ENCODE assay signal across 17 cellular contexts in the genomic region with DNA sequence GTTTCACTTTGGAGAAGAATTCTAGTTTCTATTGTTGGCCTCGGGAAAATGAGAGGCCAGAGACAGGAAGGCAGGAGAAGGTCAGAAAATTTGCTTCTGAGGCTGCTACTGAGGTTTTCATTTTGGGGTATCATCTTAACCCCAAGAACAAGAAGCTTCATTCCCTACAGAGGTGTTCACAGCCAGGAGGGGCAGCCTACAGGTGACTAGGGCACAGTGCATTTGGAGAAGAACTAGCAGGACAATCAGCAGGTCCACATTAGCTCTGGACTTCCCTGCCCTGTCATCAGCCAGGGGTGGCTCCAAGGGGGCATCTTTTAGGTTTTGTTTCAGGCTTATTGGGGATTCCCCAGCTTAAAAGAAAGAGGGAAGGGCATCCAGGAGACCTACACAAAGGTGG. TPM values are rescaled to one million over a fixed set of nuclear protein-coding genes. Genes with fewer than 3 reads are reported as not detected.
DNase-seq lines count a peak whose midpoint lies in the region; ATAC-seq and TF ChIP-seq lines count a peak whose summit lies in the region.
"Had no signal": no experiment of that assay in that cellular context is flagged by ENCODE, and none has a peak within 500 bp of the region (broad histone marks: within the 10 kb centered on the region; RNA-seq: fewer than 3 reads in every experiment).

No MANE protein-coding gene starts in this region.

- POLR2A ChIA-PET in WTC11 (lab: Charles Lee) = no interaction called here

- no peaks in the 10 kb centered on the region; the same call in 1 of the 2 replicates for H3K27me3 Mint-ChIP-seq in WTC11 (ENCODE audit: low read depth)
- peaks cover 5% of the 10 kb centered on the region for H3K27me3 Mint-ChIP-seq in neural progenitor cell (ENCODE audit: insufficient read depth, low read depth)

- H3K27ac Mint-ChIP-seq in WTC11 = no peak overlapping the region
- peak overlapping the region; percentile 21 for H3K27ac Mint-ChIP-seq in neural progenitor cell
- H3K27ac Mint-ChIP-seq: CD4-positive, CD25-positive, alpha-beta regulatory T cell had no signal

- DNase-seq in GM12864 (ENCODE audit: low read depth) (no peak), GM23248 (no peak), WTC11 (ENCODE audit: low spot score) (no peak), neural progenitor cell (ENCODE audit: low spot score) (no peak), prostate gland (ENCODE audit: low spot score) (no peak), NCI-H146 (lab: John Stamatoyannopoulos, UW) (no peak)
- DNase-seq: CD4-positive, CD25-positive, alpha-beta regulatory T cell; DMS79 treated with DMSO at 0.1 percent for 48 hours; NCI-H1105; NCI-H1694; NCI-H446; NCI-H526; OCI-M1; Right ventricle myocardium superior; SW 1271 had no signal

- H2AFZ ChIP-seq in GM23248 = no peak overlapping the region
- H2AFZ ChIP-seq in neural progenitor cell (replicated peaks) = no peak overlapping the region

- H3K4me3 ChIP-seq in GM12864 (ENCODE audit: low read depth, low read length) (no peak overlapping the region), GM23248 (no peak overlapping the region), neural progenitor cell (no peak overlapping the region), prostate gland (no peak overlapping the region)

- WGBS in GM23248 (ENCODE audit: low coverage in 1 of 2, low lambda C conversion rate in 2 of 2, missing lambda C conversion rate in 2 of 2), 2 experiments = 21% methylated on average over 1 of the region's 1 CpG
- 97% methylated on average over 1 of the region's 1 CpG for WGBS in prostate gland

- peaks cover 12% of the 10 kb centered on the region for H3K4me1 Mint-ChIP-seq in WTC11
- peaks cover 7% of the 10 kb centered on the region for H3K4me1 Mint-ChIP-seq in neural progenitor cell

- H3K36me3 Mint-ChIP-seq in WTC11 (peaks cover 32% of the 10 kb centered on the region), neural progenitor cell (peaks cover 48% of the 10 kb centered on the region)
- H3K36me3 Mint-ChIP-seq: CD4-positive, CD25-positive, alpha-beta regulatory T cell had no signal

- peak; percentile 12 for TF ChIP-seq CTCF in GM12864 (IDR thresholded peaks at IDR 0.05; ENCODE audit: low read depth, low read length, missing control alignments)
- TF ChIP-seq CTCF in WTC11 (IDR thresholded peaks at IDR 0.05) = no peak
- TF ChIP-seq CTCF in neural progenitor cell (IDR thresholded peaks at IDR 0.05) = no peak
- TF ChIP-seq CTCF in prostate gland (IDR thresholded peaks at IDR 0.05) = no peak

- TF ChIP-seq POLR2A in prostate gland (IDR thresholded peaks at IDR 0.05) = no peak

- CTCF ChIA-PET in WTC11 (lab: Charles Lee) = interaction anchor here (0.7 to 0.9 kb wide), 5 partner anchors 9 to 104 kb away, joined by 3 to 5 read pairs (median 3); no protein-coding TSS in a partner anchor

- H3K9ac ChIP-seq in GM23248 (peak overlapping the region; percentile 57; the same call in 1 of the 2 replicates), neural progenitor cell (no peak overlapping the region)
- H3K9ac ChIP-seq: KMS-11 had no signal

- H3K4me2 ChIP-seq in GM23248 (ENCODE audit: unreplicated experiment) = no peak overlapping the region
- no peak overlapping the region for H3K4me2 ChIP-seq in neural progenitor cell
- H3K4me2 ChIP-seq: KMS-11 had no signal

- H3K36me3 ChIP-seq in GM23248 (ENCODE audit: low read depth) = no peaks in the 10 kb centered on the region
- no peaks in the 10 kb centered on the region for H3K36me3 ChIP-seq in neural progenitor cell
- H3K36me3 ChIP-seq in prostate gland = no peaks in the 10 kb centered on the region

- H3K4me3 Mint-ChIP-seq in WTC11 (no peak overlapping the region), neural progenitor cell (no peak overlapping the region)
- H3K4me3 Mint-ChIP-seq: CD4-positive, CD25-positive, alpha-beta regulatory T cell had no signal

- H3K79me2 ChIP-seq in GM23248 (ENCODE audit: insufficient read depth) (peaks cover 21% of the 10 kb centered on the region), neural progenitor cell (ENCODE audit: low read depth) (peaks cover 7% of the 10 kb centered on the region)

- no peak overlapping the region for H3K27ac ChIP-seq in GM23248
- H3K27ac ChIP-seq in neural progenitor cell = no peak overlapping the region
- no peak overlapping the region for H3K27ac ChIP-seq in prostate gland
- H3K27ac ChIP-seq: KMS-11 had no signal

- intact Hi-C loops in prostate gland (cut with DNase I) = no loop called here

- no peaks in the 10 kb centered on the region for H3K27me3 ChIP-seq in GM23248 (replicated peaks; ENCODE audit: insufficient read depth)
- H3K27me3 ChIP-seq in neural progenitor cell = no peaks in the 10 kb centered on the region
- H3K27me3 ChIP-seq in prostate gland (replicated peaks; ENCODE audit: insufficient read depth) = no peaks in the 10 kb centered on the region

- H3F3A ChIP-seq in GM23248 (ENCODE audit: insufficient read depth) (peaks cover 27% of the 10 kb centered on the region), neural progenitor cell (ENCODE audit: low read depth) (no peaks in the 10 kb centered on the region)

- in situ Hi-C loops in GM23248 (cut with MboI) = no loop called here

- H4K20me1 ChIP-seq in GM23248 (ENCODE audit: insufficient read depth) (no peaks in the 10 kb centered on the region), neural progenitor cell (ENCODE audit: low read depth) (peaks cover 29% of the 10 kb centered on the region)

- H3K9me3 Mint-ChIP-seq in WTC11 (no peaks in the 10 kb centered on the region), neural progenitor cell (peaks cover 8% of the 10 kb centered on the region)
- H3K9me3 Mint-ChIP-seq: CD4-positive, CD25-positive, alpha-beta regulatory T cell had no signal

- peak; percentile 50; the same call in 1 of the 2 replicates for ATAC-seq in WTC11
- ATAC-seq in HG02571 (IDR thresholded peaks at IDR 0.05; ENCODE audit: unreplicated experiment) = no peak

- H3K9me2 ChIP-seq in GM23248 (ENCODE audit: insufficient read depth) = no peaks in the 10 kb centered on the region

- H3K9me3 ChIP-seq in GM23248 (ENCODE audit: low read depth) = no peaks in the 10 kb centered on the region
- no peaks in the 10 kb centered on the region for H3K9me3 ChIP-seq in neural progenitor cell (ENCODE audit: low read depth)
- H3K9me3 ChIP-seq in prostate gland = no peaks in the 10 kb centered on the region

- H3K4me1 ChIP-seq in GM23248 (ENCODE audit: insufficient read depth) (peaks cover 20% of the 10 kb centered on the region), neural progenitor cell (no peaks in the 10 kb centered on the region), prostate gland (replicated peaks) (no peaks in the 10 kb centered on the region)

TF ChIP-seq in WTC11, 78 proteins besides CTCF, POLR2A, EP300 and RAD21:
- no peak for TF ChIP-seq ELF4 (CRISPR knock-in tag; IDR thresholded peaks at IDR 0.05; ENCODE audit: low read depth)
- TF ChIP-seq, protein P1, sequence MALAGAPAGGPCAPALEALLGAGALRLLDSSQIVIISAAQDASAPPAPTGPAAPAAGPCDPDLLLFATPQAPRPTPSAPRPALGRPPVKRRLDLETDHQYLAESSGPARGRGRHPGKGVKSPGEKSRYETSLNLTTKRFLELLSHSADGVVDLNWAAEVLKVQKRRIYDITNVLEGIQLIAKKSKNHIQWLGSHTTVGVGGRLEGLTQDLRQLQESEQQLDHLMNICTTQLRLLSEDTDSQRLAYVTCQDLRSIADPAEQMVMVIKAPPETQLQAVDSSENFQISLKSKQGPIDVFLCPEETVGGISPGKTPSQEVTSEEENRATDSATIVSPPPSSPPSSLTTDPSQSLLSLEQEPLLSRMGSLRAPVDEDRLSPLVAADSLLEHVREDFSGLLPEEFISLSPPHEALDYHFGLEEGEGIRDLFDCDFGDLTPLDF (CRISPR knock-in tag; IDR thresholded peaks at IDR 0.05) = no peak
- no peak for TF ChIP-seq SMAD3 (CRISPR knock-in tag; IDR thresholded peaks at IDR 0.05; ENCODE audit: borderline replicate concordance)

RNA-seq across cellular contexts. Expression of a gene that starts 12.1 kb away (rescaled TPM):
- 21.0 and 34.9 TPM in 2 replicates for total RNA-seq in GM23248 (2014; rRNA removed; shearing (Covaris generic))
- 6.7 and 8.2 TPM in 2 replicates for polyA plus RNA-seq in GM23248 (2016; fragmentation: Nextera tagmentation; extraction: Ambion mirVana)
- total RNA-seq in WTC11 (2021) (81.5 to 89.0 TPM (median 88.3 TPM) in 3 replicates), neural progenitor cell (ENCODE audit: low replicate concordance) (30.1 and 97.7 TPM in 2 replicates), prostate gland (10 to 100 TPM; 32.1 to 68.2 TPM)
